Comparison of ENCODE assay signal across 1 cellular context in the genomic region with DNA sequence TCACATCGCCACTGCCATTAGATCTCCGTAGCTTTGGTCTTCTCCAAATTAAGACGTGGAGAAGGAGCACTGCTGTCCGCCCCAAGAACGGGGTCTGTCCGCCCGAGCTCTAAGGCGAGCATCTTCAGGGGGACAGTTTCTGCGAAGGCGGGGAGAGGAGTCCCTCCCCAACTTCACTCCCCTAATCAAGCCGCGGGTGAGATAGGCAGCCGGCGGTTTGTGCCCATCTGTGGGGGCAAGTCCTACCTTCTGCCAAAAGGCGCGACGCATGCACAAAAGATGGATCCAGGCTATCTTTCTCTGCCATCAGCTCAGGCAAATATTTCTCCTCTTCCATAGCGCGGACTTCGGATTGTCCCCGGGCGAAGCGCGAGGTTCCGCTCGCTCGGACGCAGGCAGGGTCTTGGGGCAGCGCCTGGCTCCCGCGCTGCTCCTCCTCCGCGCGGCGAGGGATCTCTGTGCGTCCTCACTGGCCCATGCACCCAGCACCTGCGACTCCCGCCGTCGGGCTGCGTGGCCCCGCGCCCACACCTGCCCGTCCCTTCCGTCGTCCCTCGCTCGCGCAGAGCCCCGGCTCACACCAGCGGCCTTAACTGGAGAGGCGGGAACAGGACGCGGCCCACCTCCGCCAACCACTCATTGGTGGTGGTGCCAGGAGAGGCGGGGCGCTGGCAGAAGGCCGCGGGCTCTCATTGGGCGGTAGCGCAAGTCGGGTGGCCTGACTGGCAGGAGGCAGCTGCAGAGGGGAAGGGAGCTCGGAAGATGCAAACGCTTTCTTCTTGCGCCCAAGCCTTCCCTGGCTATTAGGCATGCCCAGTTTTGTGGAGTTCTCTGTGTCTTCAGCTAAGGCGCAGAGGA.
TF ChIP-seq lines count a peak whose summit lies in the region.

A gene (minus strand): TSS at position 614 of the 858 bp plus-strand sequence.

TF ChIP-seq in GM12878, 131 proteins besides CTCF, POLR2A, EP300 and RAD21 (continued from another document):
- TF ChIP-seq, protein P1, sequence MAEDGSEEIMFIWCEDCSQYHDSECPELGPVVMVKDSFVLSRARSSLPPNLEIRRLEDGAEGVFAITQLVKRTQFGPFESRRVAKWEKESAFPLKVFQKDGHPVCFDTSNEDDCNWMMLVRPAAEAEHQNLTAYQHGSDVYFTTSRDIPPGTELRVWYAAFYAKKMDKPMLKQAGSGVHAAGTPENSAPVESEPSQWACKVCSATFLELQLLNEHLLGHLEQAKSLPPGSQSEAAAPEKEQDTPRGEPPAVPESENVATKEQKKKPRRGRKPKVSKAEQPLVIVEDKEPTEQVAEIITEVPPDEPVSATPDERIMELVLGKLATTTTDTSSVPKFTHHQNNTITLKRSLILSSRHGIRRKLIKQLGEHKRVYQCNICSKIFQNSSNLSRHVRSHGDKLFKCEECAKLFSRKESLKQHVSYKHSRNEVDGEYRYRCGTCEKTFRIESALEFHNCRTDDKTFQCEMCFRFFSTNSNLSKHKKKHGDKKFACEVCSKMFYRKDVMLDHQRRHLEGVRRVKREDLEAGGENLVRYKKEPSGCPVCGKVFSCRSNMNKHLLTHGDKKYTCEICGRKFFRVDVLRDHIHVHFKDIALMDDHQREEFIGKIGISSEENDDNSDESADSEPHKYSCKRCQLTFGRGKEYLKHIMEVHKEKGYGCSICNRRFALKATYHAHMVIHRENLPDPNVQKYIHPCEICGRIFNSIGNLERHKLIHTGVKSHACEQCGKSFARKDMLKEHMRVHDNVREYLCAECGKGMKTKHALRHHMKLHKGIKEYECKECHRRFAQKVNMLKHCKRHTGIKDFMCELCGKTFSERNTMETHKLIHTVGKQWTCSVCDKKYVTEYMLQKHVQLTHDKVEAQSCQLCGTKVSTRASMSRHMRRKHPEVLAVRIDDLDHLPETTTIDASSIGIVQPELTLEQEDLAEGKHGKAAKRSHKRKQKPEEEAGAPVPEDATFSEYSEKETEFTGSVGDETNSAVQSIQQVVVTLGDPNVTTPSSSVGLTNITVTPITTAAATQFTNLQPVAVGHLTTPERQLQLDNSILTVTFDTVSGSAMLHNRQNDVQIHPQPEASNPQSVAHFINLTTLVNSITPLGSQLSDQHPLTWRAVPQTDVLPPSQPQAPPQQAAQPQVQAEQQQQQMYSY (CRISPR knock-in tag; IDR thresholded peaks at IDR 0.05) = no peak
- TF ChIP-seq YBX1 (IDR thresholded peaks at IDR 0.05) = no peak
- TF ChIP-seq, protein P2, sequence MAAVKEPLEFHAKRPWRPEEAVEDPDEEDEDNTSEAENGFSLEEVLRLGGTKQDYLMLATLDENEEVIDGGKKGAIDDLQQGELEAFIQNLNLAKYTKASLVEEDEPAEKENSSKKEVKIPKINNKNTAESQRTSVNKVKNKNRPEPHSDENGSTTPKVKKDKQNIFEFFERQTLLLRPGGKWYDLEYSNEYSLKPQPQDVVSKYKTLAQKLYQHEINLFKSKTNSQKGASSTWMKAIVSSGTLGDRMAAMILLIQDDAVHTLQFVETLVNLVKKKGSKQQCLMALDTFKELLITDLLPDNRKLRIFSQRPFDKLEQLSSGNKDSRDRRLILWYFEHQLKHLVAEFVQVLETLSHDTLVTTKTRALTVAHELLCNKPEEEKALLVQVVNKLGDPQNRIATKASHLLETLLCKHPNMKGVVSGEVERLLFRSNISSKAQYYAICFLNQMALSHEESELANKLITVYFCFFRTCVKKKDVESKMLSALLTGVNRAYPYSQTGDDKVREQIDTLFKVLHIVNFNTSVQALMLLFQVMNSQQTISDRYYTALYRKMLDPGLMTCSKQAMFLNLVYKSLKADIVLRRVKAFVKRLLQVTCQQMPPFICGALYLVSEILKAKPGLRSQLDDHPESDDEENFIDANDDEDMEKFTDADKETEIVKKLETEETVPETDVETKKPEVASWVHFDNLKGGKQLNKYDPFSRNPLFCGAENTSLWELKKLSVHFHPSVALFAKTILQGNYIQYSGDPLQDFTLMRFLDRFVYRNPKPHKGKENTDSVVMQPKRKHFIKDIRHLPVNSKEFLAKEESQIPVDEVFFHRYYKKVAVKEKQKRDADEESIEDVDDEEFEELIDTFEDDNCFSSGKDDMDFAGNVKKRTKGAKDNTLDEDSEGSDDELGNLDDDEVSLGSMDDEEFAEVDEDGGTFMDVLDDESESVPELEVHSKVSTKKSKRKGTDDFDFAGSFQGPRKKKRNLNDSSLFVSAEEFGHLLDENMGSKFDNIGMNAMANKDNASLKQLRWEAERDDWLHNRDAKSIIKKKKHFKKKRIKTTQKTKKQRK (IDR thresholded peaks at IDR 0.05; ENCODE audit: low read depth, low read length) = peak; percentile 67
- TF ChIP-seq MEF2A (IDR thresholded peaks at IDR 0.05; ENCODE audit: insufficient read depth, low read depth, low read length) = no peak
- TF ChIP-seq SREBF2 (IDR thresholded peaks at IDR 0.05; ENCODE audit: low read length) = no peak
- peak; percentile 50 for TF ChIP-seq IKZF1 (conservative IDR thresholded peaks at IDR 0.05)
- no peak for TF ChIP-seq PML (IDR thresholded peaks at IDR 0.05; ENCODE audit: low read length)
- peak; percentile 87 for TF ChIP-seq CHD2 (IDR thresholded peaks at IDR 0.05; ENCODE audit: borderline replicate concordance, low read depth, low read length)
- peak; percentile 98 for TF ChIP-seq DPF2 (IDR thresholded peaks at IDR 0.05)
- TF ChIP-seq, protein P3, sequence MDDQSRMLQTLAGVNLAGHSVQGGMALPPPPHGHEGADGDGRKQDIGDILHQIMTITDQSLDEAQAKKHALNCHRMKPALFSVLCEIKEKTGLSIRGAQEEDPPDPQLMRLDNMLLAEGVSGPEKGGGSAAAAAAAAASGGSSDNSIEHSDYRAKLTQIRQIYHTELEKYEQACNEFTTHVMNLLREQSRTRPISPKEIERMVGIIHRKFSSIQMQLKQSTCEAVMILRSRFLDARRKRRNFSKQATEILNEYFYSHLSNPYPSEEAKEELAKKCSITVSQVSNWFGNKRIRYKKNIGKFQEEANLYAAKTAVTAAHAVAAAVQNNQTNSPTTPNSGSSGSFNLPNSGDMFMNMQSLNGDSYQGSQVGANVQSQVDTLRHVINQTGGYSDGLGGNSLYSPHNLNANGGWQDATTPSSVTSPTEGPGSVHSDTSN (IDR thresholded peaks at IDR 0.05; ENCODE audit: insufficient replicate concordance, low read depth, low read length) = peak; percentile 99
- peak; percentile 96 for TF ChIP-seq SP1 (IDR thresholded peaks at IDR 0.05; ENCODE audit: low read depth, low read length)
- no peak for TF ChIP-seq ETV6 (conservative IDR thresholded peaks at IDR 0.05 in 1 of 2, IDR thresholded peaks at IDR 0.05 in 1 of 2; ENCODE audit: borderline replicate concordance in 1 of 2, low read depth in 1 of 2)
- TF ChIP-seq, protein P4, sequence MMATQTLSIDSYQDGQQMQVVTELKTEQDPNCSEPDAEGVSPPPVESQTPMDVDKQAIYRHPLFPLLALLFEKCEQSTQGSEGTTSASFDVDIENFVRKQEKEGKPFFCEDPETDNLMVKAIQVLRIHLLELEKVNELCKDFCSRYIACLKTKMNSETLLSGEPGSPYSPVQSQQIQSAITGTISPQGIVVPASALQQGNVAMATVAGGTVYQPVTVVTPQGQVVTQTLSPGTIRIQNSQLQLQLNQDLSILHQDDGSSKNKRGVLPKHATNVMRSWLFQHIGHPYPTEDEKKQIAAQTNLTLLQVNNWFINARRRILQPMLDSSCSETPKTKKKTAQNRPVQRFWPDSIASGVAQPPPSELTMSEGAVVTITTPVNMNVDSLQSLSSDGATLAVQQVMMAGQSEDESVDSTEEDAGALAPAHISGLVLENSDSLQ (IDR thresholded peaks at IDR 0.05) = peak; percentile 98
- no peak for TF ChIP-seq IRF4 (IDR thresholded peaks at IDR 0.05; ENCODE audit: low read depth, low read length)
